Comparison of ENCODE assay signal across 9 cellular contexts in genomic region chr19:40217027-40217810, GRCh38. TPM values are rescaled to one million over a fixed set of nuclear protein-coding genes. Genes with fewer than 3 reads are reported as not detected.
DNase-seq lines count a peak whose midpoint lies in the region; ATAC-seq and TF ChIP-seq lines count a peak whose summit lies in the region.
"Had no signal": no experiment of that assay in that cellular context is flagged by ENCODE, and none has a peak within 500 bp of the region (broad histone marks: within the 10 kb centered on the region; RNA-seq: fewer than 3 reads in every experiment).

No MANE protein-coding gene starts in this region.

- DNase-seq in COR-L47 (lab: John Stamatoyannopoulos, UW), result peak; percentile 79
- no peak for DNase-seq in MM.1S
- DNase-seq in left lung, result peak; percentile 56 to 88

- H3K36me3 ChIP-seq in MM.1S (replicated peaks; ENCODE audit: insufficient read depth, low read length) (no peaks in the 10 kb centered on the region), left lung (peaks cover 0 to 10% of the 10 kb centered on the region in 2 donors)

- intact Hi-C loops in left lung (cut with DNase I), result loop anchor here in 1 of 2 donors (10.0 kb wide), 1 partner anchor 82 kb away; no protein-coding TSS in a partner anchor

- no peaks in the 10 kb centered on the region for H3K9me3 ChIP-seq in MM.1S (replicated peaks; ENCODE audit: insufficient read depth, low read length)
- peaks cover 0 to 1% of the 10 kb centered on the region in 2 donors for H3K9me3 ChIP-seq in left lung

- H3K4me3 Mint-ChIP-seq in activated naive CD8-positive, alpha-beta T cell, result peak overlapping the region; percentile 7

- no peak overlapping the region for H2AFZ ChIP-seq in MM.1S (ENCODE audit: low read length)

- ATAC-seq in left lung, result peak; percentile 76
- no peak for ATAC-seq in GM19397 (IDR thresholded peaks at IDR 0.05; ENCODE audit: unreplicated experiment)
- ATAC-seq in GM18867 (IDR thresholded peaks at IDR 0.05; ENCODE audit: unreplicated experiment), result no peak
- ATAC-seq in GM18498 (IDR thresholded peaks at IDR 0.05; ENCODE audit: unreplicated experiment), result no peak
- no peak for ATAC-seq in HG02970 (IDR thresholded peaks at IDR 0.05; ENCODE audit: low FRiP score, unreplicated experiment)

- no peaks in the 10 kb centered on the region for H3K9me3 Mint-ChIP-seq in activated naive CD8-positive, alpha-beta T cell (ENCODE audit: low read depth)

- peak; percentile 24; the same call in 1 of the 2 replicates for TF ChIP-seq CTCF in MM.1S (IDR thresholded peaks at IDR 0.05; ENCODE audit: low read length)
- TF ChIP-seq CTCF in left lung (IDR thresholded peaks at IDR 0.05), result no peak

- H3K36me3 Mint-ChIP-seq in activated naive CD8-positive, alpha-beta T cell, result peaks cover 2% of the 10 kb centered on the region

- no peaks in the 10 kb centered on the region for H4K20me1 ChIP-seq in MM.1S (ENCODE audit: insufficient read depth, low read length)

- H3K4me1 ChIP-seq in MM.1S (ENCODE audit: low read length) (no peaks in the 10 kb centered on the region), left lung (peaks cover 0 to 3% of the 10 kb centered on the region in 2 donors)

- H3K4me3 ChIP-seq in MM.1S (ENCODE audit: low read length) (no peak overlapping the region), left lung (no peak overlapping the region)

- H3K27ac ChIP-seq in MM.1S (ENCODE audit: low read length) (no peak overlapping the region), left lung (no peak overlapping the region)

- H3K9ac ChIP-seq in MM.1S (ENCODE audit: low read length), result no peak overlapping the region

- H3F3A ChIP-seq in MM.1S (ENCODE audit: insufficient read depth, low read length), result no peaks in the 10 kb centered on the region

- no peak overlapping the region for H3K27ac Mint-ChIP-seq in activated naive CD8-positive, alpha-beta T cell

- H3K9me2 ChIP-seq in MM.1S (replicated peaks; ENCODE audit: insufficient read depth, low read length), result no peaks in the 10 kb centered on the region

- no peak overlapping the region for H3K4me2 ChIP-seq in MM.1S (ENCODE audit: low read depth, low read length)

- no peaks in the 10 kb centered on the region for H3K79me2 ChIP-seq in MM.1S (ENCODE audit: low read length)

- H3K27me3 ChIP-seq in MM.1S (replicated peaks; ENCODE audit: insufficient read depth, low read length), result no peaks in the 10 kb centered on the region
- H3K27me3 ChIP-seq in left lung, result peaks cover 24 to 66% of the 10 kb centered on the region in 2 donors

- peaks cover 28% of the 10 kb centered on the region for H3K27me3 Mint-ChIP-seq in activated naive CD8-positive, alpha-beta T cell

- H3K4me1 Mint-ChIP-seq in activated naive CD8-positive, alpha-beta T cell (ENCODE audit: low read depth), result peaks cover 10% of the 10 kb centered on the region

RNA-seq across cellular contexts. Expression of gene TTC9B, which starts 1.0 kb away (rescaled TPM):
- not detected for total RNA-seq in left lung
- total RNA-seq: skeletal muscle tissue had no signal

RNA-seq across cellular contexts. Expression of gene CCNP, which starts 9.3 kb away (rescaled TPM):
- total RNA-seq in left lung, result under 1 TPM in 1 of 2 donors, not detected in 1; 0.15 TPM
- total RNA-seq: skeletal muscle tissue had no signal

RNA-seq across cellular contexts. Expression of gene MAP3K10, which starts 26.0 kb away (rescaled TPM):
- 10 to 100 TPM; 14.5 to 16.3 TPM for total RNA-seq in left lung
